In genomic region chr6:63317641-63318040, GRCh38 we compare ENCODE assay signal across 8 cellular contexts. TPM values are rescaled to one million over a fixed set of nuclear protein-coding genes. Genes with fewer than 3 reads are reported as not detected.
"Had no signal": no experiment of that assay in that cellular context is flagged by ENCODE, and none has a peak within 500 bp of the region (broad histone marks: within the 10 kb centered on the region; RNA-seq: fewer than 3 reads in every experiment).

No MANE protein-coding gene starts in this region.

- FAIRE-seq: H1, H54, HTR-8/SVneo had no signal

- DNase-seq: H9, HCEC 1CT, KBM-7 had no signal

RNA-seq across cellular contexts. Expression of gene LGSN, which starts 2.1 kb away (rescaled TPM):
- total RNA-seq: H1, HT-29 had no signal
- polyA plus RNA-seq: IgD-negative memory B cell had no signal
